ENCODE assay signal across 9 cellular contexts in the genomic region with DNA sequence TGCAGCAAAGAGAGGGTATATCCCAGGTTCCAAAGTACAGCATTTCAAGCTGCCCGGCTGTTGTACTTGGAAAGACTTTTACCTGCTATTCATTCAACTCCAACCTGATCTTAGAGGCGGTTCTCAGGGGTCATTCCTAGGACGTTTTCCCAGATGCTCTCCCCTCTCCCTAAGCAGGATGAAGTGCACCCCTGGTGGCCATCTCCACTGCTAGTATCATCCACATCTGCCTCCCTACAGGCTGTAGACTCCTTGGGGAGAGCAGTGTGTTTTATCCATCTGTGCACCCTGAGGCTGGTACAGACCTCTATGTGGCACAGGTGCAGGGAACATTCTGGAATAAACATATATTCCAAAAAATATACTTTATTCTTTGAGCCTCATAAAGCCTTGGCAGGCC. TPM values are rescaled to one million over a fixed set of nuclear protein-coding genes. Genes with fewer than 3 reads are reported as not detected.
DNase-seq lines count a peak whose midpoint lies in the region; ATAC-seq, FAIRE-seq and TF ChIP-seq lines count a peak whose summit lies in the region.
"Had no signal": no experiment of that assay in that cellular context is flagged by ENCODE, and none has a peak within 500 bp of the region (broad histone marks: within the 10 kb centered on the region; RNA-seq: fewer than 3 reads in every experiment).

No MANE protein-coding gene starts in this region.

- H3K9me3 ChIP-seq in BLaER1 treated with 17β-estradiol and CSF1 and Interleukin-3, amounts not matched to agents 10 nM and 100 nM (replicated peaks in 1 of 11) = 0 out of 22 replicates have a peak, but pooled peaks cover 0 to 5% (median 0%) of the 10 kb centered on the region in 11 experiments
- no peaks in the 10 kb centered on the region for H3K9me3 ChIP-seq in astrocyte (ENCODE audit: insufficient read depth, low read depth, low read length)
- no peaks in the 10 kb centered on the region for H3K9me3 ChIP-seq in right lobe of liver
- H3K9me3 ChIP-seq: thoracic aorta had no signal

- peak overlapping the region; percentile 26 to 73 (median 57) for H3K4me2 ChIP-seq in BLaER1 treated with 17β-estradiol and CSF1 and Interleukin-3, amounts not matched to agents 10 nM and 100 nM
- H3K4me2 ChIP-seq in astrocyte (ENCODE audit: low read length) = peak overlapping the region; percentile 31

- H3K4me1 Mint-ChIP-seq in astrocyte (ENCODE audit: low read depth, unreplicated experiment) = peaks cover 2% of the 10 kb centered on the region

- ATAC-seq in right lobe of liver (peak; percentile 11 to 47 (median 24)), GM19328 (IDR thresholded peaks at IDR 0.05; ENCODE audit: unreplicated experiment) (no peak)

- WGBS in right lobe of liver (ENCODE audit: insufficient coverage, low coverage, low lambda C conversion rate, missing lambda C conversion rate) = 16% methylated on average over 3 of the region's 3 CpGs

- peaks cover 0 to 87% (median 0%) of the 10 kb centered on the region in 11 experiments; a peak in 8 of 22 replicates for H3K27me3 ChIP-seq in BLaER1 treated with 17β-estradiol and CSF1 and Interleukin-3, amounts not matched to agents 10 nM and 100 nM
- H3K27me3 ChIP-seq in astrocyte (ENCODE audit: insufficient read depth, low read length) = peaks cover 6% of the 10 kb centered on the region
- H3K27me3 ChIP-seq in right lobe of liver = no peaks in the 10 kb centered on the region

- no peak overlapping the region for H3K4me3 ChIP-seq in BLaER1 treated with 17β-estradiol and CSF1 and Interleukin-3, amounts not matched to agents 10 nM and 100 nM
- H3K4me3 ChIP-seq in HFF-Myc (replicated peaks; ENCODE audit: low read depth, low read length) = no peak overlapping the region
- H3K4me3 ChIP-seq in astrocyte (ENCODE audit: insufficient read depth, low read depth, low read length) = no peak overlapping the region
- no peak overlapping the region for H3K4me3 ChIP-seq in right lobe of liver
- H3K4me3 ChIP-seq: thoracic aorta had no signal

- no peak overlapping the region for H3K9ac ChIP-seq in BLaER1 treated with 17β-estradiol and CSF1 and Interleukin-3, amounts not matched to agents 10 nM and 100 nM
- peak overlapping the region; percentile 55 for H3K9ac ChIP-seq in astrocyte (ENCODE audit: low read length)

- TF ChIP-seq CTCF in HFF-Myc (IDR thresholded peaks at IDR 0.05; ENCODE audit: low read depth, low read length, missing control alignments) = peak; percentile 45
- TF ChIP-seq CTCF in astrocyte (IDR thresholded peaks at IDR 0.05; ENCODE audit: insufficient read depth, low read depth, low read length) = peak; percentile 24
- no peak for TF ChIP-seq CTCF in right lobe of liver (IDR thresholded peaks at IDR 0.05)

- H3K36me3 Mint-ChIP-seq in astrocyte (ENCODE audit: low read depth, unreplicated experiment) = no peaks in the 10 kb centered on the region

- DNase-seq in HFF-Myc (ENCODE audit: extremely low read depth, low read depth) = no peak
- DNase-seq in astrocyte (ENCODE audit: low read depth) = no peak
- no peak for DNase-seq in right lobe of liver
- DNase-seq in NCI-H510A (lab: John Stamatoyannopoulos, UW) = no peak
- DNase-seq in NCI-H1436 treated with DMSO at 0.1 percent for 48 hours (lab: John Stamatoyannopoulos, UW) = no peak
- no peak for DNase-seq in activated effector memory CD4-positive, alpha-beta T cell treated with Interleukin-2 at 50 U/mL for 16 hours

- H2AFZ ChIP-seq in astrocyte (ENCODE audit: low read depth, low read length) = no peak overlapping the region

- H3K4me1 ChIP-seq in BLaER1 treated with 17β-estradiol and CSF1 and Interleukin-3, amounts not matched to agents 10 nM and 100 nM = peaks cover 25 to 60% (median 37%) of the 10 kb centered on the region in 10 experiments
- H3K4me1 ChIP-seq in astrocyte (ENCODE audit: insufficient read depth, low read length) (no peaks in the 10 kb centered on the region), right lobe of liver (peaks cover 0 to 19% (median 0%) of the 10 kb centered on the region in 4 donors)

- peaks cover 0 to 42% (median 0%) of the 10 kb centered on the region in 11 experiments; a peak in 4 of 22 replicates for H4K20me1 ChIP-seq in BLaER1 treated with 17β-estradiol and CSF1 and Interleukin-3, amounts not matched to agents 10 nM and 100 nM
- no peaks in the 10 kb centered on the region for H4K20me1 ChIP-seq in astrocyte (ENCODE audit: insufficient read depth, low read length)

- TF ChIP-seq POLR2A in right lobe of liver (IDR thresholded peaks at IDR 0.05) = no peak

- no peak overlapping the region for H3K27ac Mint-ChIP-seq in astrocyte (ENCODE audit: unreplicated experiment)

- no peaks in the 10 kb centered on the region for H3K79me2 ChIP-seq in astrocyte (ENCODE audit: insufficient read depth, low read length)

- H3K27ac ChIP-seq in BLaER1 treated with 17β-estradiol and CSF1 and Interleukin-3, amounts not matched to agents 10 nM and 100 nM = peak overlapping the region in 1 of 11 experiments; percentile 55; a peak in 1 of 22 replicates
- H3K27ac ChIP-seq in astrocyte (ENCODE audit: low read depth, low read length) (no peak overlapping the region), right lobe of liver (peak overlapping the region in 2 of 3 donors; percentile 44 to 67)
- H3K27ac ChIP-seq: thoracic aorta had no signal

- H3K27me3 Mint-ChIP-seq in astrocyte (ENCODE audit: low read depth, unreplicated experiment) = peaks cover 3% of the 10 kb centered on the region

- H3K36me3 ChIP-seq in BLaER1 treated with 17β-estradiol and CSF1 and Interleukin-3, amounts not matched to agents 10 nM and 100 nM = no peaks in the 10 kb centered on the region
- H3K36me3 ChIP-seq in astrocyte (ENCODE audit: insufficient read depth, low read length) = no peaks in the 10 kb centered on the region
- peaks cover 0 to 20% (median 5%) of the 10 kb centered on the region in 4 donors for H3K36me3 ChIP-seq in right lobe of liver

- intact Hi-C loops in right lobe of liver (cut with DNase I) = no loop called here

- no peak for FAIRE-seq in astrocyte (lab: Jason Lieb, UNC)

- no peaks in the 10 kb centered on the region for H3K9me3 Mint-ChIP-seq in astrocyte (ENCODE audit: unreplicated experiment)

- H3K4me3 Mint-ChIP-seq in astrocyte (ENCODE audit: unreplicated experiment) = no peak overlapping the region

RNA-seq across cellular contexts. Expression of gene PTPN3, which starts 56.8 kb away (rescaled TPM):
- 0.79 and 1.1 TPM in 2 replicates for total RNA-seq in astrocyte
- total RNA-seq in right lobe of liver = 10 to 100 TPM; 15.0 to 33.3 (median 30.0) TPM

Comparison
In these comparisons a context has a peak if more than half of its experiments do, and no peak if none do; other contexts are left out.
1. CTCF ChIP-seq: peak in HFF-Myc (single experiment) and astrocyte (single experiment); none in right lobe of liver (0 of 4).